ENCODE assay signal across 22 cellular contexts in the genomic region with DNA sequence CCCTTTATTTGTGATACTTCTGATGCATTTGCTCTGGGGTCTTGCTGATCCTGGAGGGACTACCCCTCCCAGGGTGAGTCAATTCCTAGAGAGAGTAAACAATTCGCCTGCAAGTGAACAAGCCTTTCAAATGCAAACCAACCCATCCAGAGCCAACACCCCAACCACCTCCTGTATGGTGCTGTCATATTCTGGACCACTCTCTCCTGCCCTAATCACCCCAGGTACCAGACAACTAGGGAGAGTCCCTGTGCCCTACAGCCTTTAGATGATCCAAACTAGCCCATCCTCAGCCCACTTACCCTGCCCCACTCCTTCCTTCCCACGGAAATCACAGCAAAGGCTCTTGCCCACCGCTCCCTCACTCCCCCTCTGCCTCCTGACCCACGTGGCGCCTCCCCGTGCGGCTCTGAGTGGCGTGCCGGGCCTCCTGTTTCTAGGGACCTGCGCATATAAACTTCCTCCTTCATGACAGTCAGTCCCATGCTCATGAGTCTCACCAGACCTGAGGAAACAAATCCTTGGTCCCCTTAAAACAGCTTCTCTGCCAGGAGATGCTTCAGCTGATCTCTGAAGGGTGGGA. TPM values are rescaled to one million over a fixed set of nuclear protein-coding genes. Genes with fewer than 3 reads are reported as not detected.
"Had no signal": no experiment of that assay in that cellular context is flagged by ENCODE, and none has a peak within 500 bp of the region (broad histone marks: within the 10 kb centered on the region; RNA-seq: fewer than 3 reads in every experiment).

No MANE protein-coding gene starts in this region.

- H3K36me3 ChIP-seq: esophagus muscularis mucosa, gastrocnemius medialis, heart right ventricle, sigmoid colon, tibial artery, upper lobe of left lung, uterus had no signal

- H3K36me3 Mint-ChIP-seq: naive B cell had no signal

- H3K27ac Mint-ChIP-seq: naive B cell, nephron had no signal

- ATAC-seq: gastrocnemius medialis, heart right ventricle had no signal

- H3K9me3 ChIP-seq: esophagus muscularis mucosa, gastrocnemius medialis, heart right ventricle, sigmoid colon, tibial artery, upper lobe of left lung, uterus had no signal

- H3K4me3 ChIP-seq: esophagus muscularis mucosa, gastrocnemius medialis, heart right ventricle, sigmoid colon, skin epidermis, tibial artery, upper lobe of left lung, uterus had no signal

- H3K9me3 Mint-ChIP-seq: nephron had no signal

- H3K27ac ChIP-seq: epithelial cell of prostate, esophagus muscularis mucosa, gastrocnemius medialis, heart right ventricle, sigmoid colon, skin epidermis, tibial artery, upper lobe of left lung, uterus had no signal

- DNase-seq: effector memory CD4-positive, alpha-beta T cell; gastrocnemius medialis; heart right ventricle; hypothalamus; kidney glomerular epithelial cell; mesendoderm; naive B cell; posterior cingulate gyrus; sigmoid colon; stimulated activated CD4-positive, alpha-beta T cell treated with anti-CD3 and anti-CD28 coated beads, Interleukin-12 subunit alpha, Interleukin-12 subunit beta, amount 100 ng/mL, for 4 hours; stimulated activated naive CD4-positive, alpha-beta T cell treated with Interleukin-2 at 50 U/mL for 16 hours; tibial artery; uterus had no signal

- H3K4me3 Mint-ChIP-seq: naive B cell, nephron had no signal

- H3K27me3 ChIP-seq: gastrocnemius medialis, upper lobe of left lung had no signal

- H3K4me1 ChIP-seq: esophagus muscularis mucosa, gastrocnemius medialis, heart right ventricle, sigmoid colon, tibial artery, upper lobe of left lung, uterus had no signal

- H3K4me1 Mint-ChIP-seq: naive B cell, nephron had no signal

RNA-seq across cellular contexts. Expression of a gene that starts 37.2 kb away (rescaled TPM):
- total RNA-seq: fibroblast of villous mesenchyme, lung microvascular endothelial cell, osteocyte, pulmonary artery endothelial cell had no signal
